ENCODE assay signal across 18 cellular contexts in genomic region chr3:57383421-57383820, GRCh38.
DNase-seq lines count a peak whose midpoint lies in the region; ATAC-seq, FAIRE-seq and TF ChIP-seq lines count a peak whose summit lies in the region.
"Had no signal": no experiment of that assay in that cellular context is flagged by ENCODE, and none has a peak within 500 bp of the region (broad histone marks: within the 10 kb centered on the region; RNA-seq: fewer than 3 reads in every experiment).

No MANE protein-coding gene starts in this region.

- peaks cover 12% of the 10 kb centered on the region for H3K4me1 ChIP-seq in BLaER1
- H3K4me1 ChIP-seq in GM23338 (ENCODE audit: insufficient read depth) = peaks cover 3% of the 10 kb centered on the region; the same call in 1 of the 2 replicates
- H3K4me1 ChIP-seq in GM12878 (ENCODE audit: control insufficient read depth, insufficient read depth, low read length) = no peaks in the 10 kb centered on the region
- peaks cover 4% of the 10 kb centered on the region for H3K4me1 ChIP-seq in mesendoderm (ENCODE audit: control insufficient read depth, low read depth, low read length)
- H3K4me1 ChIP-seq: Caco-2 had no signal

- no peak for TF ChIP-seq POLR2A in GM12878 (IDR thresholded peaks at IDR 0.05; ENCODE audit: low read depth, low read length)

- no peak overlapping the region for H2AK5ac ChIP-seq in mesendoderm (ENCODE audit: low read length)

- no peaks in the 10 kb centered on the region for H3F3A ChIP-seq in GM23338 (replicated peaks; ENCODE audit: low read depth)

- H3K4me3 Mint-ChIP-seq in GM23338 = no peak overlapping the region
- no peak overlapping the region for H3K4me3 Mint-ChIP-seq in natural killer cell

- H4K8ac ChIP-seq in mesendoderm (ENCODE audit: low read depth, low read length) = no peak overlapping the region

- no peak overlapping the region for H3K27ac ChIP-seq in BLaER1
- no peak overlapping the region for H3K27ac ChIP-seq in GM23338 (ENCODE audit: low read depth)
- no peak overlapping the region for H3K27ac ChIP-seq in GM12878 (ENCODE audit: control insufficient read depth, insufficient read depth)
- no peak overlapping the region for H3K27ac ChIP-seq in mesendoderm (ENCODE audit: low read depth, low read length)

- H3K4me1 Mint-ChIP-seq in GM23338 (peaks cover 8% of the 10 kb centered on the region; the same call in 2 of the 3 replicates), natural killer cell (no peaks in the 10 kb centered on the region)

- H3K56ac ChIP-seq in mesendoderm (ENCODE audit: low read length) = no peak overlapping the region

- H3K36me3 Mint-ChIP-seq in GM23338 (ENCODE audit: low read depth) = no peaks in the 10 kb centered on the region
- H3K36me3 Mint-ChIP-seq in natural killer cell = no peaks in the 10 kb centered on the region

- TF ChIP-seq RAD21 in GM12878 (IDR thresholded peaks at IDR 0.05; ENCODE audit: insufficient read depth, low read depth, low read length) = no peak

- 0% methylated on average over 2 of the region's 2 CpGs for WGBS in GM12878 (ENCODE audit: insufficient coverage, insufficient replicate concordance, low lambda C conversion rate, missing lambda C conversion rate)
- no CpG with 5 or more reads among the region's 2 CpGs for WGBS in mesendoderm (ENCODE audit: extremely low coverage, insufficient coverage, low lambda C conversion rate)

- peak overlapping the region; percentile 73 for H2BK120ac ChIP-seq in mesendoderm (ENCODE audit: low read depth, low read length)

- H3K27me3 Mint-ChIP-seq in GM23338 (ENCODE audit: insufficient read depth, low read depth, poor library complexity) (no peaks in the 10 kb centered on the region), natural killer cell (ENCODE audit: low read depth in 2 of 2) (peaks cover 6 to 7% of the 10 kb centered on the region in 2 donors)

- no peaks in the 10 kb centered on the region for H3K27me3 ChIP-seq in BLaER1
- H3K27me3 ChIP-seq in GM23338 (ENCODE audit: insufficient read depth) = no peaks in the 10 kb centered on the region
- no peaks in the 10 kb centered on the region for H3K27me3 ChIP-seq in GM12878 (replicated peaks in 1 of 2; ENCODE audit: control insufficient read depth in 2 of 2, insufficient read depth in 2 of 2, low read length in 1 of 2)
- no peaks in the 10 kb centered on the region for H3K27me3 ChIP-seq in mesendoderm (ENCODE audit: insufficient read depth, low read length, poor library complexity)

- H3K79me1 ChIP-seq in mesendoderm (ENCODE audit: low read length) = no peaks in the 10 kb centered on the region

- H4K5ac ChIP-seq in mesendoderm (ENCODE audit: low read length) = no peak overlapping the region

- H4K20me1 ChIP-seq in BLaER1 = no peaks in the 10 kb centered on the region
- H4K20me1 ChIP-seq in GM23338 (replicated peaks; ENCODE audit: insufficient read depth) = no peaks in the 10 kb centered on the region
- no peaks in the 10 kb centered on the region for H4K20me1 ChIP-seq in GM12878 (ENCODE audit: control insufficient read depth, insufficient read depth)

- TF ChIP-seq CTCF in GM23338 (conservative IDR thresholded peaks at IDR 0.05; ENCODE audit: low read depth in 2 of 2) (no peak), GM12878 (IDR thresholded peaks at IDR 0.05 in 2 of 3, conservative IDR thresholded peaks at IDR 0.05 in 1 of 3; ENCODE audit: control insufficient read depth in 2 of 3, extremely low read depth in 1 of 3, insufficient read depth in 1 of 3, low read depth in 3 of 3, low read length in 3 of 3) (no peak), natural killer cell (IDR thresholded peaks at IDR 0.05) (no peak)

- CTCF ChIA-PET in GM12878 (lab: Yijun Ruan, JAX) = interaction anchor here (1.3 to 5.4 kb wide), 3 partner anchors 14 to 284 kb away, joined by 3 to 23 read pairs (median 3); no protein-coding TSS in a partner anchor

- H3K4me2 ChIP-seq in BLaER1 = peak overlapping the region; percentile 36
- no peak overlapping the region for H3K4me2 ChIP-seq in GM23338
- H3K4me2 ChIP-seq in GM12878 (ENCODE audit: control insufficient read depth, insufficient read depth) = no peak overlapping the region
- no peak overlapping the region for H3K4me2 ChIP-seq in mesendoderm (ENCODE audit: low read length)

- FAIRE-seq in GM12878 (lab: Jason Lieb, UNC) = no peak
- FAIRE-seq: A204.1, H54 had no signal

- no peaks in the 10 kb centered on the region for H3K79me2 ChIP-seq in GM23338 (replicated peaks; ENCODE audit: insufficient read depth)
- H3K79me2 ChIP-seq in GM12878 (ENCODE audit: control insufficient read depth, insufficient read depth, low read length) = no peaks in the 10 kb centered on the region
- no peaks in the 10 kb centered on the region for H3K79me2 ChIP-seq in mesendoderm (ENCODE audit: control insufficient read depth, insufficient read depth, low read length)

- H2AFZ ChIP-seq in GM23338 (peak overlapping the region; percentile 84), GM12878 (ENCODE audit: control insufficient read depth, low read depth, low read length) (no peak overlapping the region)

- no peaks in the 10 kb centered on the region for H3K9me3 ChIP-seq in BLaER1
- no peaks in the 10 kb centered on the region for H3K9me3 ChIP-seq in GM12878 (replicated peaks; ENCODE audit: control insufficient read depth, insufficient read depth, low read length)
- H3K9me3 ChIP-seq: Caco-2 had no signal

- DNase-seq in GM23338 (ENCODE audit: low spot score) (no peak), GM12878 (ENCODE audit: low read depth, low spot score) (no peak), mesendoderm (no peak), NCI-H748 (lab: John Stamatoyannopoulos, UW; ENCODE audit: unreplicated experiment) (no peak), natural killer cell (no peak)
- DNase-seq in stimulated activated naive CD8-positive, alpha-beta T cell treated with anti-CD3 and anti-CD28 coated beads, Interleukin-15, Interleukin-2, amounts not matched to agents 100 U/mL and 50 U/mL, for 24 hours = no peak
- DNase-seq: Caco-2, DMS153, KG1, NCI-H1092, NCI-H146, NCI-H2081, NCI-H82, SW 1271 had no signal

- no peak overlapping the region for H2BK5ac ChIP-seq in mesendoderm (ENCODE audit: low read length)

- ATAC-seq in GM23338 (no peak), GM12878 (peak; percentile 38; the same call in 1 of the 3 replicates), natural killer cell (no peak), GM18517 (IDR thresholded peaks at IDR 0.05; ENCODE audit: unreplicated experiment) (no peak)
- ATAC-seq in stimulated activated naive CD8-positive, alpha-beta T cell treated with anti-CD3 and anti-CD28 coated beads, Interleukin-15, Interleukin-2, amounts not matched to agents 100 U/mL and 50 U/mL, for 24 hours = no peak

- H3K4me3 ChIP-seq in BLaER1 (no peak overlapping the region), GM23338 (no peak overlapping the region), GM12878 (no peak overlapping the region), mesendoderm (ENCODE audit: low read length) (no peak overlapping the region)

- H3K9ac ChIP-seq in BLaER1 = no peak overlapping the region
- H3K9ac ChIP-seq in GM12878 (ENCODE audit: control insufficient read depth, insufficient read depth, low read length) = no peak overlapping the region
- no peak overlapping the region for H3K9ac ChIP-seq in mesendoderm (ENCODE audit: low read length)

- in situ Hi-C loops in GM12878 (cut with MboI) = no loop called here

- RAD21 ChIA-PET in GM12878 (lab: Charles Lee; ENCODE audit: unreplicated experiment) = interaction anchor here (0.6 to 1.3 kb wide), 2 partner anchors 14 to 171 kb away, joined by 3 to 5 read pairs; no protein-coding TSS in a partner anchor

- POLR2A ChIA-PET in GM12878 (lab: Charles Lee) = interaction anchor here (0.8 kb wide), 1 partner anchor 9 kb away, joined by 3 read pairs; no protein-coding TSS in a partner anchor

- H3K4ac ChIP-seq in mesendoderm (ENCODE audit: low read depth, low read length) = no peak overlapping the region

- no peak overlapping the region for H3K18ac ChIP-seq in mesendoderm (ENCODE audit: low read length)

- no peak overlapping the region for H3K23ac ChIP-seq in mesendoderm (ENCODE audit: low read length)

- intact Hi-C loops in GM12878 (cut with micrococcal nuclease; ENCODE audit: unreplicated experiment) (no loop called here), natural killer cell (cut with micrococcal nuclease) (no loop called here)

- H3K9me3 Mint-ChIP-seq in GM23338 (no peaks in the 10 kb centered on the region), natural killer cell (no peaks in the 10 kb centered on the region)

- H3K9me2 ChIP-seq in GM23338 (ENCODE audit: insufficient read depth) = no peaks in the 10 kb centered on the region

- TF ChIP-seq EP300 in GM12878 (IDR thresholded peaks at IDR 0.05; ENCODE audit: borderline replicate concordance in 1 of 2, control insufficient read depth in 1 of 2, low read depth in 2 of 2, low read length in 2 of 2) = no peak

- SMC1A ChIA-PET in GM12878 (lab: Charles Lee; ENCODE audit: uncharacterized antibody, unreplicated experiment) = interaction anchor here (1.2 kb wide), 2 partner anchors 14 to 443 kb away, joined by 3 read pairs; no protein-coding TSS in a partner anchor

- H3K36me3 ChIP-seq in BLaER1 (no peaks in the 10 kb centered on the region), GM23338 (ENCODE audit: insufficient read depth) (no peaks in the 10 kb centered on the region), GM12878 (ENCODE audit: control insufficient read depth in 2 of 2, insufficient read depth in 2 of 2, low read length in 1 of 2) (no peaks in the 10 kb centered on the region), mesendoderm (ENCODE audit: control insufficient read depth, insufficient read depth, low read length) (no peaks in the 10 kb centered on the region)

- H2BK15ac ChIP-seq in mesendoderm (replicated peaks; ENCODE audit: low read depth) = no peak overlapping the region

- H3K27ac Mint-ChIP-seq in GM23338 = no peak overlapping the region
- H3K27ac Mint-ChIP-seq in natural killer cell = no peak overlapping the region

- BruUV-seq in GM12878 (replicated peaks; lab: Mats Ljungman, UMichigan) = no TSS peak

TF ChIP-seq in GM12878, 131 proteins besides CTCF, POLR2A, EP300 and RAD21 (continues in another document):
- TF ChIP-seq RAD51 (IDR thresholded peaks at IDR 0.05) (no peak), NR2C1 (IDR thresholded peaks at IDR 0.05) (no peak), WRNIP1 (IDR thresholded peaks at IDR 0.05; ENCODE audit: borderline replicate concordance, low read depth, low read length) (no peak), ATF7 (IDR thresholded peaks at IDR 0.05; ENCODE audit: low read depth) (no peak)
